ENCODE assay signal across 17 cellular contexts in the genomic region with DNA sequence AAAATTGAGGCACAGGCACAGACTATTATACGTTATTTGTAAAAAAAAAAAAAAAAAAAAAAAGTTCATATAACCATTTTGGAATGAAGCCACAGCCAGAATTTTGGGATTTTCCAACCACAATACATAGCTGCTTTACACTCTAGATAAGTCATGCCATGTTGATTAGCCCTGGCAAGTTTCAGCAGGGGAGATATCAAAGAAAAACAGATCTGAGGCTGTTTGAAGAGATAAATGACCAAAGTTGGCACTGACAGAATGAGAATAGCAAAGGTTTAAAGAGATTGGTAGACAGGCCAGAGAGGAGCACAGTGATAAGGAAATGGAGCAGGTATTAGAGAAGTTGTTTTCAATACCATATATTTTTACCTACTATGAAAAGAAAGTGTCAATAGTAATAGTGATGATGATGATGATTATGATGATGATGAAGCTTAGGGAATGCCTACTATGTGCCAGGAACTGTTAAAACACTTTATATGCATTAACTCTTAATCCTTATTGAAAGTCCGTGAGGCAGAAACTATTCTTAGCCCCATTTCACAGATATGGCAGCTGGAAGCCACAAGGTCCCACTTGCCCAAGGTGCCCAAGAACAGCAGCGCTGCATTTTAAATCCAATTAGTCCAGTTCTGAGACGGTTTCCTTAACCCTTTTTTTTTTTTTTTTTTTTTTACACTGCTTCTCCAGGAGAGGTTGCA.
A peak's percentile ranks its signal among the peaks of the same experiment; 100 is the strongest.
DNase-seq lines count a peak whose midpoint lies in the region; ATAC-seq, FAIRE-seq and TF ChIP-seq lines count a peak whose summit lies in the region.
"Had no signal": no experiment of that assay in that cellular context is flagged by ENCODE, and none has a peak within 500 bp of the region (broad histone marks: within the 10 kb centered on the region; RNA-seq: fewer than 3 reads in every experiment).

No MANE protein-coding gene starts in this region.

- POLR2A ChIA-PET in HepG2 (lab: Yijun Ruan, JAX), result interaction anchor here (0.7 kb wide), 1 partner anchor 8 kb away, joined by 3 read pairs; no protein-coding TSS in a partner anchor

- H3K79me2 ChIP-seq in mammary epithelial cell (ENCODE audit: insufficient read depth, low read length), result peaks cover 29% of the 10 kb centered on the region
- peaks cover 51% of the 10 kb centered on the region for H3K79me2 ChIP-seq in HepG2 (ENCODE audit: insufficient read depth, low read length)

- H2AFZ ChIP-seq in mammary epithelial cell (ENCODE audit: low read depth, low read length), result peak overlapping the region; percentile 68
- H2AFZ ChIP-seq in HepG2 (ENCODE audit: low read length), result no peak overlapping the region

- no peak for TF ChIP-seq POLR2A in breast epithelium (IDR thresholded peaks at IDR 0.05)
- no peak for TF ChIP-seq POLR2A in HepG2 (IDR thresholded peaks at IDR 0.05; ENCODE audit: insufficient read depth in 1 of 2, low read depth in 2 of 2, low read length in 2 of 2)

- H3K9me3 ChIP-seq in mammary epithelial cell (replicated peaks; ENCODE audit: insufficient read depth, low read length) (no peaks in the 10 kb centered on the region), breast epithelium (no peaks in the 10 kb centered on the region), HepG2 (ENCODE audit: low read length) (no peaks in the 10 kb centered on the region), tibial artery (no peaks in the 10 kb centered on the region)
- H3K9me3 ChIP-seq: right lobe of liver, thyroid gland had no signal

- H3K9ac ChIP-seq in mammary epithelial cell (ENCODE audit: insufficient read depth, low read length) (no peak overlapping the region), HepG2 (ENCODE audit: insufficient read depth, low read depth, low read length) (no peak overlapping the region)

- BruUV-seq in mammary epithelial cell (replicated peaks; lab: Mats Ljungman, UMichigan) (no TSS peak), HepG2 (replicated peaks; lab: Mats Ljungman, UMichigan) (no TSS peak)

- no peaks in the 10 kb centered on the region for H4K20me1 ChIP-seq in mammary epithelial cell (ENCODE audit: insufficient read depth, low read length)
- peaks cover 65% of the 10 kb centered on the region for H4K20me1 ChIP-seq in HepG2 (ENCODE audit: insufficient read depth, low read length)

- CTCF ChIA-PET in mammary epithelial cell (lab: Charles Lee; ENCODE audit: low non-redundant PET), result no interaction called here
- CTCF ChIA-PET in HepG2 (lab: Yijun Ruan, JAX; ENCODE audit: low intra/inter-chr PET ratio, low total read pairs), result no interaction called here

- no peaks in the 10 kb centered on the region for H3K27me3 ChIP-seq in mammary epithelial cell (ENCODE audit: insufficient read depth, low read length)
- no peaks in the 10 kb centered on the region for H3K27me3 ChIP-seq in breast epithelium
- H3K27me3 ChIP-seq in HepG2 (ENCODE audit: control insufficient read depth in 1 of 2, insufficient read depth in 2 of 2, low read length in 2 of 2), result no peaks in the 10 kb centered on the region
- H3K27me3 ChIP-seq in tibial artery, result no peaks in the 10 kb centered on the region
- H3K27me3 ChIP-seq: right lobe of liver, thyroid gland had no signal

- H3K4me3 ChIP-seq in mammary epithelial cell (replicated peaks in 1 of 3; ENCODE audit: insufficient read depth in 1 of 3, low read depth in 2 of 3, low read length in 3 of 3) (no peak overlapping the region), breast epithelium (no peak overlapping the region), HepG2 (replicated peaks in 1 of 3; ENCODE audit: insufficient read depth in 1 of 3, low read depth in 2 of 3, low read length in 3 of 3) (no peak overlapping the region), tibial artery (no peak overlapping the region)
- H3K4me3 ChIP-seq: right lobe of liver, thyroid gland had no signal

- ATAC-seq in HepG2 (no peak), HG02678 (IDR thresholded peaks at IDR 0.05; ENCODE audit: unreplicated experiment) (no peak), GM18907 (IDR thresholded peaks at IDR 0.05; ENCODE audit: unreplicated experiment) (no peak)
- ATAC-seq: effector memory CD8-positive, alpha-beta T cell had no signal

- TF ChIP-seq EP300 in HepG2 (IDR thresholded peaks at IDR 0.05; ENCODE audit: low read depth in 2 of 2, low read length in 2 of 2) (no peak), HepG2 (CRISPR knock-in tag; IDR thresholded peaks at IDR 0.05; ENCODE audit: borderline replicate concordance) (no peak)

- no peak for FAIRE-seq in HepG2 (lab: Jason Lieb, UNC)

- peak overlapping the region; percentile 79 for H3K4me2 ChIP-seq in mammary epithelial cell (ENCODE audit: insufficient read depth, low read depth, low read length)
- no peak overlapping the region for H3K4me2 ChIP-seq in HepG2 (ENCODE audit: low read depth, low read length)

- in situ Hi-C loops in mammary epithelial cell (cut with MboI; ENCODE audit: low sequenced_read_pairs in 2 of 2), result loop anchor here in 1 of 2 donors (25.0 kb wide), 1 partner anchor 115 kb away; the partner anchor contains the start of gene MBNL2
- in situ Hi-C loops in HepG2 (cut with HindIII; ENCODE audit: extremely low pct_ligation_motif_present, low pct_unique_long_range_greater_than_20kb), result no loop called here

- dilution Hi-C loops in mammary epithelial cell (cut with HindIII; ENCODE audit: low sequenced_read_pairs), result no loop called here

- intact Hi-C loops in mammary epithelial cell (cut with micrococcal nuclease), result loop anchor here (5.0 kb wide), 1 partner anchor 70 kb away; no protein-coding TSS in a partner anchor
- intact Hi-C loops in breast epithelium (cut with DNase I; ENCODE audit: low total_unique reads), result no loop called here
- intact Hi-C loops in HepG2 (cut with micrococcal nuclease; ENCODE audit: unreplicated experiment), result no loop called here
- intact Hi-C loops in tibial artery (cut with DNase I; ENCODE audit: low total_unique reads), result no loop called here

- no peak for TF ChIP-seq CTCF in mammary epithelial cell (conservative IDR thresholded peaks at IDR 0.05 in 1 of 2, IDR thresholded peaks at IDR 0.05 in 1 of 2; ENCODE audit: extremely low read depth in 1 of 2, insufficient read depth in 1 of 2, low read depth in 1 of 2, low read length in 2 of 2)
- TF ChIP-seq CTCF in breast epithelium (IDR thresholded peaks at IDR 0.05), result no peak
- TF ChIP-seq CTCF in HepG2 (CRISPR knock-in tag; IDR thresholded peaks at IDR 0.05), result no peak
- TF ChIP-seq CTCF in tibial artery (IDR thresholded peaks at IDR 0.05), result no peak

- H3K27ac ChIP-seq in mammary epithelial cell (ENCODE audit: insufficient read depth, low read depth, low read length), result peak overlapping the region; percentile 43
- peak overlapping the region in 1 of 2 donors; percentile 64 for H3K27ac ChIP-seq in breast epithelium
- H3K27ac ChIP-seq in HepG2 (ENCODE audit: extremely low read length, insufficient read depth, low read length), result no peak overlapping the region
- H3K27ac ChIP-seq in tibial artery, result peak overlapping the region; percentile 31 to 59
- H3K27ac ChIP-seq: 22Rv1, right lobe of liver, thyroid gland, VCaP had no signal

- WGBS in mammary epithelial cell (ENCODE audit: low coverage, missing lambda C conversion rate), result 6% methylated on average over 4 of the region's 4 CpGs
- WGBS in HepG2 (ENCODE audit: low lambda C conversion rate), result 93% methylated on average over 4 of the region's 4 CpGs

- H3K36me3 ChIP-seq in mammary epithelial cell (ENCODE audit: insufficient read depth, low read length), result no peaks in the 10 kb centered on the region
- H3K36me3 ChIP-seq in breast epithelium, result no peaks in the 10 kb centered on the region
- H3K36me3 ChIP-seq in HepG2 (replicated peaks in 1 of 2; ENCODE audit: control insufficient read depth in 1 of 2, insufficient read depth in 2 of 2, low read length in 2 of 2), result peaks cover 13 to 42% of the 10 kb centered on the region in 2 experiments
- H3K36me3 ChIP-seq in tibial artery, result no peaks in the 10 kb centered on the region
- H3K36me3 ChIP-seq: right lobe of liver, thyroid gland had no signal

- H3K4me1 ChIP-seq in mammary epithelial cell (ENCODE audit: insufficient read depth, low read length), result peaks cover 22% of the 10 kb centered on the region
- H3K4me1 ChIP-seq in breast epithelium, result peaks cover 0 to 9% of the 10 kb centered on the region in 2 donors
- H3K4me1 ChIP-seq in HepG2 (ENCODE audit: insufficient read depth, low read length), result no peaks in the 10 kb centered on the region
- H3K4me1 ChIP-seq in tibial artery, result peaks cover 0 to 64% (median 14%) of the 10 kb centered on the region in 4 donors

- DNase-seq in mammary epithelial cell, result peak; percentile 44
- DNase-seq in breast epithelium (ENCODE audit: low spot score in 2 of 2), result no peak
- peak; percentile 52 for DNase-seq in astrocyte of the hippocampus (ENCODE audit: low read depth, low spot score)
- DNase-seq in HepG2 (ENCODE audit: low spot score), result no peak
- DNase-seq in tibial artery, result no peak
- no peak for DNase-seq in stimulated activated CD4-positive, alpha-beta T cell treated with anti-CD3 and anti-CD28 coated beads, Interleukin-4, amount 100 ng/mL, for 1 hour
- DNase-seq: activated CD8-positive, alpha-beta memory T cell treated with anti-CD3 and anti-CD28 coated beads, Interleukin-2, amount 50 U/mL, for 48 hours; anterior cingulate cortex; effector memory CD8-positive, alpha-beta T cell; NCI-H1105 treated with DMSO at 0.1 percent for 48 hours; NCI-H510A treated with DMSO at 0.1 percent for 48 hours; right lobe of liver; thyroid gland had no signal

- TF ChIP-seq RAD21 in HepG2 (CRISPR knock-in tag; IDR thresholded peaks at IDR 0.05), result no peak

TF ChIP-seq in HepG2, 621 proteins besides CTCF, POLR2A, EP300 and RAD21:
- TF ChIP-seq RFXAP (CRISPR knock-in tag; IDR thresholded peaks at IDR 0.05; ENCODE audit: borderline replicate concordance) (no peak), MTF2 (CRISPR knock-in tag; IDR thresholded peaks at IDR 0.05; ENCODE audit: borderline replicate concordance) (no peak), CREB1 (IDR thresholded peaks at IDR 0.05) (0 out of 2 replicates have a peak, but pooled peaks have one; percentile 26), CREB1 (CRISPR knock-in tag; IDR thresholded peaks at IDR 0.05) (no peak)

Comparison
In these comparisons a context has a peak if more than half of its experiments do, and no peak if none do; other contexts are left out.
1. DNase-seq: peak in mammary epithelial cell (single experiment) and astrocyte of the hippocampus (single experiment); none in breast epithelium (0 of 2), HepG2 (single experiment), tibial artery (0 of 2) and stimulated activated CD4-positive, alpha-beta T cell treated with anti-CD3 and anti-CD28 coated beads, Interleukin-4, amount 100 ng/mL, for 1 hour (single experiment).